Comparison of ENCODE assay signal across 8 cellular contexts in genomic region chr13:46339035-46339666, GRCh38. TPM values are rescaled to one million over a fixed set of nuclear protein-coding genes. Genes with fewer than 3 reads are reported as not detected.
DNase-seq lines count a peak whose midpoint lies in the region; ATAC-seq and TF ChIP-seq lines count a peak whose summit lies in the region.

No MANE protein-coding gene starts in this region.

- no peak overlapping the region for H3K23ac ChIP-seq in mesendoderm (ENCODE audit: low read length)

- H3K4me3 ChIP-seq in mesendoderm (ENCODE audit: low read length), result no peak overlapping the region

- H3K27ac Mint-ChIP-seq in activated CD8-positive, alpha-beta T cell treated with anti-CD3 and anti-CD28 coated beads, Interleukin-2, amount 10 ng/mL, durations not matched to agents 7 days and 5 days, result no peak overlapping the region

- H3K9ac ChIP-seq in mesendoderm (ENCODE audit: low read length), result no peak overlapping the region

- peak; percentile 36 for DNase-seq in ACHN
- peak; percentile 35 for DNase-seq in GM20000 (ENCODE audit: low spot score)
- DNase-seq in NOMO-1 treated with dmso at 0.1 percent for 144 hours (lab: John Stamatoyannopoulos, UW; ENCODE audit: unreplicated experiment), result peak; percentile 62
- peak; percentile 39 for DNase-seq in globus pallidus (ENCODE audit: low spot score)
- DNase-seq in stimulated activated naive CD4-positive, alpha-beta T cell (lab: John Stamatoyannopoulos, UW), result no peak
- DNase-seq in activated CD8-positive, alpha-beta T cell treated with anti-CD3 and anti-CD28 coated beads, Interleukin-2, amount 10 ng/mL, durations not matched to agents 7 days and 5 days, result no peak
- DNase-seq in mesendoderm, result no peak

- H3K18ac ChIP-seq in mesendoderm (ENCODE audit: low read length), result no peak overlapping the region

- H3K4me1 ChIP-seq in mesendoderm (ENCODE audit: control insufficient read depth, low read depth, low read length), result no peaks in the 10 kb centered on the region

- no peaks in the 10 kb centered on the region for H3K36me3 ChIP-seq in mesendoderm (ENCODE audit: control insufficient read depth, insufficient read depth, low read length)

- POLR2A ChIA-PET in activated CD8-positive, alpha-beta T cell treated with anti-CD3 and anti-CD28 coated beads, Interleukin-2, amount 10 ng/mL, durations not matched to agents 7 days and 5 days (lab: Charles Lee), result no interaction called here

- H2BK15ac ChIP-seq in mesendoderm (replicated peaks; ENCODE audit: low read depth), result no peak overlapping the region

- no peak for TF ChIP-seq CTCF in GM20000 (IDR thresholded peaks at IDR 0.05; ENCODE audit: extremely low read depth, missing control alignments)

- H3K36me3 Mint-ChIP-seq in activated CD8-positive, alpha-beta T cell treated with anti-CD3 and anti-CD28 coated beads, Interleukin-2, amount 10 ng/mL, durations not matched to agents 7 days and 5 days (ENCODE audit: low read depth), result no peaks in the 10 kb centered on the region

- H3K56ac ChIP-seq in mesendoderm (ENCODE audit: low read length), result no peak overlapping the region

- no peak for ATAC-seq in activated CD8-positive, alpha-beta T cell treated with anti-CD3 and anti-CD28 coated beads, Interleukin-2, amount 10 ng/mL, durations not matched to agents 7 days and 5 days
- no peak for ATAC-seq in HG02798 (IDR thresholded peaks at IDR 0.05; ENCODE audit: poor library complexity, unreplicated experiment)

- in situ Hi-C loops in ACHN (cut with HindIII; ENCODE audit: low pct_ligation_motif_present, low pct_unique_long_range_greater_than_20kb, low sequenced_read_pairs), result no loop called here

- no peak overlapping the region for H2BK120ac ChIP-seq in mesendoderm (ENCODE audit: low read depth, low read length)

- no peaks in the 10 kb centered on the region for H3K27me3 ChIP-seq in mesendoderm (ENCODE audit: insufficient read depth, low read length, poor library complexity)

- H3K4me1 Mint-ChIP-seq in activated CD8-positive, alpha-beta T cell treated with anti-CD3 and anti-CD28 coated beads, Interleukin-2, amount 10 ng/mL, durations not matched to agents 7 days and 5 days (ENCODE audit: low read depth), result peaks cover 32% of the 10 kb centered on the region

- no peaks in the 10 kb centered on the region for H3K79me2 ChIP-seq in mesendoderm (ENCODE audit: control insufficient read depth, insufficient read depth, low read length)

- no peaks in the 10 kb centered on the region for H3K27me3 Mint-ChIP-seq in activated CD8-positive, alpha-beta T cell treated with anti-CD3 and anti-CD28 coated beads, Interleukin-2, amount 10 ng/mL, durations not matched to agents 7 days and 5 days (ENCODE audit: low read depth)

- H3K9me3 Mint-ChIP-seq in activated CD8-positive, alpha-beta T cell treated with anti-CD3 and anti-CD28 coated beads, Interleukin-2, amount 10 ng/mL, durations not matched to agents 7 days and 5 days (ENCODE audit: insufficient read depth), result no peaks in the 10 kb centered on the region

- no peaks in the 10 kb centered on the region for H3K79me1 ChIP-seq in mesendoderm (ENCODE audit: low read length)

- CTCF ChIA-PET in activated CD8-positive, alpha-beta T cell treated with anti-CD3 and anti-CD28 coated beads, Interleukin-2, amount 10 ng/mL, durations not matched to agents 7 days and 5 days (lab: Charles Lee), result no interaction called here

- no peak overlapping the region for H4K8ac ChIP-seq in mesendoderm (ENCODE audit: low read depth, low read length)

- WGBS in mesendoderm (ENCODE audit: extremely low coverage, insufficient coverage, low lambda C conversion rate), result no CpG with 5 or more reads among the region's 10 CpGs

- no peak overlapping the region for H3K4me2 ChIP-seq in mesendoderm (ENCODE audit: low read length)

- H2AK5ac ChIP-seq in mesendoderm (ENCODE audit: low read length), result no peak overlapping the region

- no peak overlapping the region for H4K5ac ChIP-seq in mesendoderm (ENCODE audit: low read length)

- no peak overlapping the region for H3K4ac ChIP-seq in mesendoderm (ENCODE audit: low read depth, low read length)

- no peak overlapping the region for H3K4me3 Mint-ChIP-seq in activated CD8-positive, alpha-beta T cell treated with anti-CD3 and anti-CD28 coated beads, Interleukin-2, amount 10 ng/mL, durations not matched to agents 7 days and 5 days

- no peak overlapping the region for H3K27ac ChIP-seq in mesendoderm (ENCODE audit: low read depth, low read length)

- no peak overlapping the region for H2BK5ac ChIP-seq in mesendoderm (ENCODE audit: low read length)

RNA-seq across cellular contexts. Expression of gene RUBCNL, which starts 47.9 kb away (rescaled TPM):
- total RNA-seq in activated CD8-positive, alpha-beta T cell treated with anti-CD3 and anti-CD28 coated beads, Interleukin-2, amount 10 ng/mL, durations not matched to agents 7 days and 5 days, result under 1 TPM in 1 of 2 experiments, not detected in 1; 0.21 TPM
- 2.9 TPM for polyA plus RNA-seq in mesendoderm (2013, experiment 1 of 2)
- polyA plus RNA-seq in mesendoderm (2013, experiment 2 of 2), result 2.8 TPM

Comparison
In these comparisons a context has a peak if more than half of its experiments do, and no peak if none do; other contexts are left out.
1. DNase-seq: peak in ACHN (single experiment), GM20000 (single experiment), NOMO-1 treated with dmso at 0.1 percent for 144 hours (single experiment) and globus pallidus (single experiment); none in stimulated activated naive CD4-positive, alpha-beta T cell (0 of 6), activated CD8-positive, alpha-beta T cell treated with anti-CD3 and anti-CD28 coated beads, Interleukin-2, amount 10 ng/mL, durations not matched to agents 7 days and 5 days (single experiment) and mesendoderm (single experiment).